Comparison of ENCODE assay signal across 14 cellular contexts in genomic region chr15:78087944-78088772, GRCh38. TPM values are rescaled to one million over a fixed set of nuclear protein-coding genes. Genes with fewer than 3 reads are reported as not detected.
DNase-seq lines count a peak whose midpoint lies in the region; ATAC-seq and TF ChIP-seq lines count a peak whose summit lies in the region.
"Had no signal": no experiment of that assay in that cellular context is flagged by ENCODE, and none has a peak within 500 bp of the region (broad histone marks: within the 10 kb centered on the region; RNA-seq: fewer than 3 reads in every experiment).

No MANE protein-coding gene starts in this region.

- H3K27me3 ChIP-seq in RWPE2 (ENCODE audit: insufficient read depth, poor library complexity, severe bottlenecking) (no peaks in the 10 kb centered on the region), trophoblast cell (ENCODE audit: insufficient read depth, low read length) (no peaks in the 10 kb centered on the region)
- H3K27me3 ChIP-seq: neutrophil had no signal

- H3K4me1 ChIP-seq in RWPE2 (ENCODE audit: insufficient read depth, poor library complexity, severe bottlenecking) (no peaks in the 10 kb centered on the region), trophoblast cell (ENCODE audit: control insufficient read depth in 1 of 2, insufficient read depth in 2 of 2, low read length in 2 of 2) (peaks cover 3% of the 10 kb centered on the region in 2 experiments)

- H2AK5ac ChIP-seq in trophoblast cell (ENCODE audit: low read length), result no peak overlapping the region

- H2BK120ac ChIP-seq in trophoblast cell (ENCODE audit: insufficient read depth, low read length, poor library complexity), result no peak overlapping the region

- H3K27ac ChIP-seq in RWPE2 (ENCODE audit: poor library complexity, severe bottlenecking) (no peak overlapping the region), trophoblast cell (ENCODE audit: low read depth, low read length) (no peak overlapping the region)
- H3K27ac ChIP-seq: epithelial cell of prostate, KMS-11, neutrophil had no signal

- H3K79me2 ChIP-seq in trophoblast cell (ENCODE audit: control insufficient read depth, insufficient read depth, low read length, poor library complexity), result no peaks in the 10 kb centered on the region

- no peaks in the 10 kb centered on the region for H3K9me3 ChIP-seq in RWPE2 (ENCODE audit: severe bottlenecking)
- no peaks in the 10 kb centered on the region for H3K9me3 ChIP-seq in trophoblast cell (ENCODE audit: insufficient read depth, low read depth, low read length)
- H3K9me3 ChIP-seq: neutrophil had no signal

- H3K18ac ChIP-seq in trophoblast cell (ENCODE audit: low read length), result no peak overlapping the region

- peak overlapping the region; percentile 4 for H4K91ac ChIP-seq in trophoblast cell (ENCODE audit: low read depth, low read length)

- H4K8ac ChIP-seq in trophoblast cell (ENCODE audit: low read depth, low read length), result no peak overlapping the region

- H3K79me1 ChIP-seq in trophoblast cell (ENCODE audit: low read length), result no peaks in the 10 kb centered on the region

- no CpG with 5 or more reads among the region's 13 CpGs for WGBS in trophoblast cell (ENCODE audit: extremely low coverage, insufficient coverage, insufficient read length)

- no peak overlapping the region for H4K12ac ChIP-seq in trophoblast cell (ENCODE audit: low read depth, low read length)

- DNase-seq in GM19240 (ENCODE audit: insufficient read length, low spot score) (peak; percentile 48), RWPE2 (ENCODE audit: low spot score) (peak; percentile 11), trophoblast cell (peak in 1 of 2 donors; percentile 23), NCI-H1092 (lab: John Stamatoyannopoulos, UW) (no peak), HuH-7 (ENCODE audit: low spot score) (no peak), kidney glomerular epithelial cell (lab: John Stamatoyannopoulos, UW) (no peak)
- no peak for DNase-seq in activated CD4-positive, CD25-positive, alpha-beta regulatory T cell treated with anti-CD3 and anti-CD28 coated beads, Interleukin-2, amount 50 U/mL, for 72 hours
- DNase-seq: DMS53, NCI-H774, T-cell had no signal

- H3K4ac ChIP-seq in trophoblast cell (ENCODE audit: low read depth, low read length), result no peak overlapping the region

- H3K36me3 ChIP-seq in RWPE2 (ENCODE audit: low read depth) (no peaks in the 10 kb centered on the region), trophoblast cell (ENCODE audit: control insufficient read depth in 1 of 2, insufficient read depth in 2 of 2, low read length in 2 of 2) (no peaks in the 10 kb centered on the region)
- H3K36me3 ChIP-seq: neutrophil had no signal

- H2BK12ac ChIP-seq in trophoblast cell (ENCODE audit: low read length), result no peak overlapping the region

- H3K4me3 ChIP-seq in RWPE2 (ENCODE audit: severe bottlenecking) (no peak overlapping the region), trophoblast cell (ENCODE audit: low read depth, low read length) (no peak overlapping the region)

- no peak overlapping the region for H3K9ac ChIP-seq in trophoblast cell (ENCODE audit: low read length)
- H3K9ac ChIP-seq: KMS-11 had no signal

- H2BK5ac ChIP-seq in trophoblast cell (ENCODE audit: low read depth, low read length, poor library complexity), result no peak overlapping the region

- H3K4me2 ChIP-seq in trophoblast cell (ENCODE audit: low read length), result no peak overlapping the region
- H3K4me2 ChIP-seq: KMS-11 had no signal

- H3K23ac ChIP-seq in trophoblast cell (ENCODE audit: low read length), result no peak overlapping the region

- peak; percentile 60 for ATAC-seq in HG02852 (IDR thresholded peaks at IDR 0.05; ENCODE audit: unreplicated experiment)
- ATAC-seq in RWPE2 (ENCODE audit: low read depth), result no peak
- ATAC-seq: T-cell had no signal

- no peak overlapping the region for H2AFZ ChIP-seq in trophoblast cell (ENCODE audit: insufficient read depth, low read length, poor library complexity)

- H3K14ac ChIP-seq in trophoblast cell (ENCODE audit: low read length), result no peak overlapping the region

- TF ChIP-seq CTCF in RWPE2 (IDR thresholded peaks at IDR 0.05; ENCODE audit: poor library complexity, severe bottlenecking), result no peak

RNA-seq across cellular contexts. Expression of gene SH2D7, which starts 4.2 kb away (rescaled TPM):
- polyA plus RNA-seq in trophoblast cell (2013), result 0.14 and 0.19 TPM in 2 replicates

RNA-seq across cellular contexts. Expression of gene TBC1D2B, which starts 10.6 kb away (rescaled TPM):
- polyA plus RNA-seq in trophoblast cell (2013), result 16.7 and 16.9 TPM in 2 replicates

RNA-seq across cellular contexts. Expression of gene CIB2, which starts 43.1 kb away (rescaled TPM):
- 16.6 and 16.7 TPM in 2 replicates for polyA plus RNA-seq in trophoblast cell (2013)

Comparison
In these comparisons a context has a peak if more than half of its experiments do, and no peak if none do; other contexts are left out.
1. DNase-seq: peak in GM19240 (single experiment) and RWPE2 (single experiment); none in NCI-H1092 (single experiment), activated CD4-positive, CD25-positive, alpha-beta regulatory T cell treated with anti-CD3 and anti-CD28 coated beads, Interleukin-2, amount 50 U/mL, for 72 hours (single experiment), HuH-7 (single experiment) and kidney glomerular epithelial cell (single experiment).